ENCODE assay signal across 8 cellular contexts in the genomic region with DNA sequence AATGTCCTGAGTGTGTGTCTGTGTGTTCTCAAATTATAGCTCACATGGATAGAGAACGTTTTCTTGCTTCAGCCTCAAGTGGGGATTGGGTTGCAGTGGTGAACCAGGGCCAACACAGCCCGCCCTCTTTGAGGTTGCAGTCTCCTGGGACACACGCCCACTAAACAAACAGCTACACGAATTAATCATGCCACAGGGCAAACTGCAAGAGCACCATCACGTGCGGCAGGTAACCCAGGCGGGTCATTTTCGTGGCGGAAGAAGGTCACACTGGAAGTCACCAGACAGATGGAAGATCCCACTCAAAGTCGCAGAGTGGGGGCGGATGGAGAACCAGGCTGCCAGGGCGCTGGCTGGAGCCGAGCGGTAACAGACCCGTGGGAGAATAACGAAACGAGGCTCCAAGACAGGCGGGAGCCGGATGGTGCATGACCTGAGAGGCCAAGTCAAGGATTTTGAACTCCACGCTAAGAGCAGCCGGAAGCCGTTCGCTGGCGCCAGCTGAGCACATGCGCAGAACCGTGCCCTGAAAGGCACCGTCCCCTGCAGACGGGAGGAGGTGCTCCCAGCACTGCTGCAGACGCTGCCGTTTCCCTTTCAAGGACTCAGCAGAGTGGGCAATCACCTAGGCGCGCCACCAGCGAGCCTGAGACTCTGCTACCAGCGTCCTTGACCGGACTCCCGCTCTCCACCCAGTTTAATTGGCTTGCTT. TPM values are rescaled to one million over a fixed set of nuclear protein-coding genes. Genes with fewer than 3 reads are reported as not detected.
DNase-seq lines count a peak whose midpoint lies in the region; ATAC-seq and TF ChIP-seq lines count a peak whose summit lies in the region.

No MANE protein-coding gene starts in this region.

- H4K5ac ChIP-seq in mesendoderm (ENCODE audit: low read length): no peak overlapping the region

- no CpG with 5 or more reads among the region's 36 CpGs for WGBS in mesendoderm (ENCODE audit: extremely low coverage, insufficient coverage, low lambda C conversion rate)
- 38 to 46% methylated on average over 36 of the region's 36 CpGs for WGBS in aorta, 2 donors

- H3K27me3 ChIP-seq in mesendoderm (ENCODE audit: insufficient read depth, low read length, poor library complexity) (no peaks in the 10 kb centered on the region), aorta (ENCODE audit: control insufficient read depth in 1 of 2, insufficient read depth in 2 of 2, low read length in 1 of 2) (no peaks in the 10 kb centered on the region)

- H3K9ac ChIP-seq in mesendoderm (ENCODE audit: low read length): no peak overlapping the region

- ATAC-seq in activated CD4-positive, CD25-positive, alpha-beta regulatory T cell treated with anti-CD3 and anti-CD28 coated beads, Interleukin-2, amount 50 U/mL, for 24 hours: peak; percentile 51 to 63
- ATAC-seq in HG03095 (IDR thresholded peaks at IDR 0.05; ENCODE audit: unreplicated experiment) (peak; percentile 84), aorta (ENCODE audit: low FRiP score) (peak; percentile 45), GM18505 (IDR thresholded peaks at IDR 0.05; ENCODE audit: unreplicated experiment) (no peak)

- no peak overlapping the region for H2BK5ac ChIP-seq in mesendoderm (ENCODE audit: low read length)

- H3K4me1 ChIP-seq in mesendoderm (ENCODE audit: control insufficient read depth, low read depth, low read length): peaks cover 3% of the 10 kb centered on the region
- H3K4me1 ChIP-seq in aorta (ENCODE audit: control insufficient read depth in 1 of 2, insufficient read depth in 2 of 2, low read length in 2 of 2): no peaks in the 10 kb centered on the region

- peak overlapping the region; percentile 35 for H3K56ac ChIP-seq in mesendoderm (ENCODE audit: low read length)

- no peaks in the 10 kb centered on the region for H3K79me2 ChIP-seq in mesendoderm (ENCODE audit: control insufficient read depth, insufficient read depth, low read length)

- no peak overlapping the region for H3K23ac ChIP-seq in mesendoderm (ENCODE audit: low read length)

- H3K4ac ChIP-seq in mesendoderm (ENCODE audit: low read depth, low read length): no peak overlapping the region

- no peak overlapping the region for H3K18ac ChIP-seq in mesendoderm (ENCODE audit: low read length)

- H3K9me3 ChIP-seq in aorta (ENCODE audit: control insufficient read depth, low read length): no peaks in the 10 kb centered on the region

- H2AK5ac ChIP-seq in mesendoderm (ENCODE audit: low read length): no peak overlapping the region

- H3K36me3 ChIP-seq in mesendoderm (ENCODE audit: control insufficient read depth, insufficient read depth, low read length) (no peaks in the 10 kb centered on the region), aorta (ENCODE audit: control insufficient read depth in 1 of 2, insufficient read depth in 2 of 2, low read length in 1 of 2) (peaks cover 0 to 2% of the 10 kb centered on the region in 2 donors)

- no peak overlapping the region for H4K8ac ChIP-seq in mesendoderm (ENCODE audit: low read depth, low read length)

- no peak overlapping the region for H3K4me3 ChIP-seq in mesendoderm (ENCODE audit: low read length)
- H3K4me3 ChIP-seq in aorta (ENCODE audit: low read length in 2 of 2): peak overlapping the region in 1 of 2 donors; percentile 40

- intact Hi-C loops in aorta (cut with DNase I): no loop called here

- no peak for DNase-seq in activated CD4-positive, CD25-positive, alpha-beta regulatory T cell treated with anti-CD3 and anti-CD28 coated beads, Interleukin-2, amount 50 U/mL, for 72 hours
- DNase-seq in NCI-H524 treated with DMSO at 0.1 percent for 48 hours (lab: John Stamatoyannopoulos, UW) (peak; percentile 74), T47D (ENCODE audit: low read depth in 1 of 2, low spot score in 1 of 2) (peak; percentile 75 to 82), mesendoderm (peak; percentile 40), aorta (peak in 1 of 2 donors; percentile 80)

- H3K4me2 ChIP-seq in mesendoderm (ENCODE audit: low read length): no peak overlapping the region

- H3K79me1 ChIP-seq in mesendoderm (ENCODE audit: low read length): no peaks in the 10 kb centered on the region

- in situ Hi-C loops in T47D (cut with HindIII; ENCODE audit: low pct_unique_long_range_greater_than_20kb, low sequenced_read_pairs): no loop called here

- H2BK15ac ChIP-seq in mesendoderm (replicated peaks; ENCODE audit: low read depth): no peak overlapping the region

- TF ChIP-seq POLR2A in GM18505 (IDR thresholded peaks at IDR 0.05; ENCODE audit: borderline replicate concordance, extremely low read depth, insufficient read depth, insufficient read length): no peak

- no peak overlapping the region for H3K27ac ChIP-seq in mesendoderm (ENCODE audit: low read depth, low read length)
- H3K27ac ChIP-seq in aorta (ENCODE audit: low read depth in 1 of 2, low read length in 2 of 2): no peak overlapping the region

- no peak overlapping the region for H2BK120ac ChIP-seq in mesendoderm (ENCODE audit: low read depth, low read length)

RNA-seq across cellular contexts. Expression of gene DLL1, which starts 10.7 kb away (rescaled TPM):
- polyA plus RNA-seq in mesendoderm (2013, experiment 1 of 2): 0.15 TPM
- 0.11 TPM for polyA plus RNA-seq in mesendoderm (2013, experiment 2 of 2)
- 10 to 100 TPM; 24.8 to 30.5 TPM for total RNA-seq in aorta
- polyA plus RNA-seq in aorta: 1 to 10 TPM in 1 of 2 donors, under 1 TPM in 1; 0.13 to 4.0 TPM

RNA-seq across cellular contexts. Expression of gene FAM120B, which starts 26.4 kb away (rescaled TPM):
- 9.2 TPM for polyA plus RNA-seq in mesendoderm (2013, experiment 1 of 2)
- polyA plus RNA-seq in mesendoderm (2013, experiment 2 of 2): 9.0 TPM
- total RNA-seq in aorta: 10 to 100 TPM; 30.2 to 38.5 TPM
- 10 to 100 TPM in 1 of 2 donors, 1 to 10 TPM in 1; 5.5 to 10.7 TPM for polyA plus RNA-seq in aorta
